In the genomic region with DNA sequence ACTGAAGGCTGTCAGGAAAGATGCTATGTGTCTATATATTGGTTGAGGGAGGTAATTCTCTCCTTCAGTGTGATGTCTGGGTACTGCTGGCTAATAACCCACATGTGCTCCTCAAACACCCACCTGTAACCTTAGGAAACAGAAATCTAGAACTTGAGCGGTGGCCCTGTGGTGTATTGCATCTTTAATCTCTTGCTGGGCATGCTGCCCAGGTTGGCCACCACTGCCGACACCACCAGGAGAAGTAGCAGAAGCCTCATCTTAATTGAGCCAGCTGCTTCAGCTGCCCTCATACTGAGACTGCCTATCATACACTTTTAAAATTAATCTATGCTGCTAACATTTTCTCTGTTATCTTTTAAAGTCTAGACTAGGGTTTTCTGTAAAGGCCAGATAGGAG, we compare ENCODE assay signal across 28 cellular contexts.
"Had no signal": no experiment of that assay in that cellular context is flagged by ENCODE, and none has a peak within 500 bp of the region (broad histone marks: within the 10 kb centered on the region; RNA-seq: fewer than 3 reads in every experiment).

No MANE protein-coding gene starts in this region.

- H3K4me1 ChIP-seq: body of pancreas, heart left ventricle, pancreas, prostate gland, sigmoid colon, tibial nerve had no signal

- DNase-seq: activated CD4-positive, alpha-beta T cell treated with anti-CD3 and anti-CD28 coated beads for 4 hours; activated CD4-positive, alpha-beta T cell treated with anti-CD3 and anti-CD28 coated beads, Interleukin-2, amount 50 U/mL, for 4 hours; activated effector memory CD4-positive, alpha-beta T cell treated with Interleukin-2 at 50 U/mL for 16 hours; activated naive CD4-positive, alpha-beta T cell treated with Interleukin-2 at 50 U/mL for 16 hours; activated T-cell treated with anti-CD3 and anti-CD28 coated beads for 4 hours; activated T-cell treated with anti-CD3 and anti-CD28 coated beads, Interleukin-2, amount 50 U/mL, for 72 hours; anterior cingulate cortex; body of pancreas; dorsolateral prefrontal cortex; effector memory CD4-positive, alpha-beta T cell; foreskin fibroblast; heart left ventricle; hypothalamus; immature natural killer cell; midbrain; naive thymus-derived CD8-positive, alpha-beta T cell; nucleus accumbens; pancreas; retina; sigmoid colon; stimulated activated CD4-positive, alpha-beta T cell treated with anti-CD3 and anti-CD28 coated beads, Interleukin-15, amount 100 ng/mL, for 24 hours; stimulated activated CD4-positive, alpha-beta T cell treated with anti-CD3 and anti-CD28 coated beads, Interleukin-2, amount 100 ng/mL, for 24 hours; stimulated activated naive B cell treated with anti-CD40 and anti-IgM and Interleukin-4, amounts not matched to agents 10 μg/mL and 1 μg/mL and 100 μg/mL, for 72 hours; T-helper 9 cell had no signal

- ATAC-seq: activated T-cell treated with anti-CD3 and anti-CD28 coated beads, Interleukin-2, amount 50 U/mL, for 72 hours; body of pancreas; heart left ventricle; naive thymus-derived CD8-positive, alpha-beta T cell; pancreas; stimulated activated naive B cell treated with anti-CD40 and anti-IgM and Interleukin-4, amounts not matched to agents 10 μg/mL and 1 μg/mL and 100 μg/mL, for 72 hours had no signal

- H3K36me3 ChIP-seq: heart left ventricle, pancreas, prostate gland, sigmoid colon, tibial nerve had no signal

- H3K27ac ChIP-seq: body of pancreas, coronary artery, dorsolateral prefrontal cortex, heart left ventricle, pancreas, prostate gland, sigmoid colon, tibial nerve, VCaP had no signal

- H3K9me3 ChIP-seq: body of pancreas, pancreas, prostate gland had no signal

- H3K27me3 ChIP-seq: body of pancreas, dorsolateral prefrontal cortex, pancreas, sigmoid colon, tibial nerve had no signal

- H3K4me3 ChIP-seq: body of pancreas, coronary artery, dorsolateral prefrontal cortex, heart left ventricle, pancreas, prostate gland, sigmoid colon, tibial nerve had no signal
